In genomic region chr5:170277953-170278352, GRCh38 we compare ENCODE assay signal across 13 cellular contexts. TPM values are rescaled to one million over a fixed set of nuclear protein-coding genes. Genes with fewer than 3 reads are reported as not detected.
DNase-seq lines count a peak whose midpoint lies in the region; ATAC-seq, FAIRE-seq and TF ChIP-seq lines count a peak whose summit lies in the region.
"Had no signal": no experiment of that assay in that cellular context is flagged by ENCODE, and none has a peak within 500 bp of the region (broad histone marks: within the 10 kb centered on the region; RNA-seq: fewer than 3 reads in every experiment).

No MANE protein-coding gene starts in this region.

- H3K4me1 Mint-ChIP-seq in activated CD4-positive, alpha-beta T cell treated with anti-CD3 and anti-CD28 coated beads, Interleukin-2, amount 10 ng/mL, durations not matched to agents 7 days and 5 days = peaks cover 96% of the 10 kb centered on the region
- peaks cover 100% of the 10 kb centered on the region for H3K4me1 Mint-ChIP-seq in stimulated activated naive CD8-positive, alpha-beta T cell treated with anti-CD3 and anti-CD28 coated beads, Interleukin-15, amount 100 ng/mL, for 72 hours

- H3K9me2 ChIP-seq in OCI-LY7 (ENCODE audit: insufficient read depth, low read length) = no peaks in the 10 kb centered on the region

- no peaks in the 10 kb centered on the region for H3K79me2 ChIP-seq in OCI-LY7 (ENCODE audit: insufficient read depth, low read depth, low read length)
- no peaks in the 10 kb centered on the region for H3K79me2 ChIP-seq in GM12878 (ENCODE audit: control insufficient read depth, insufficient read depth, low read length)

- H3K9ac ChIP-seq in GM12878 (ENCODE audit: control insufficient read depth, insufficient read depth, low read length) = no peak overlapping the region

- no peak for TF ChIP-seq EP300 in GM12878 (IDR thresholded peaks at IDR 0.05; ENCODE audit: borderline replicate concordance in 1 of 2, control insufficient read depth in 1 of 2, low read depth in 2 of 2, low read length in 2 of 2)

- H3K9me3 ChIP-seq in OCI-LY7 (ENCODE audit: low read length) (no peaks in the 10 kb centered on the region), GM12878 (replicated peaks; ENCODE audit: control insufficient read depth, insufficient read depth, low read length) (no peaks in the 10 kb centered on the region)

- peak overlapping the region; percentile 15 for H3K27ac ChIP-seq in OCI-LY7 (ENCODE audit: low read depth, low read length, poor library complexity, severe bottlenecking)
- peak overlapping the region; percentile 62 for H3K27ac ChIP-seq in GM12878 (ENCODE audit: control insufficient read depth, insufficient read depth)

- H3K4me3 ChIP-seq in OCI-LY7 (ENCODE audit: low read depth, low read length, poor library complexity, severe bottlenecking) (no peak overlapping the region), GM12878 (0 out of 2 replicates have a peak overlapping the region, but pooled peaks have one; percentile 19)

- no peaks in the 10 kb centered on the region for H3K9me3 Mint-ChIP-seq in activated CD4-positive, alpha-beta T cell treated with anti-CD3 and anti-CD28 coated beads, Interleukin-2, amount 10 ng/mL, durations not matched to agents 7 days and 5 days
- H3K9me3 Mint-ChIP-seq in stimulated activated naive CD8-positive, alpha-beta T cell treated with anti-CD3 and anti-CD28 coated beads, Interleukin-15, amount 100 ng/mL, for 72 hours = no peaks in the 10 kb centered on the region

- BruUV-seq in OCI-LY7 (replicated peaks; lab: Mats Ljungman, UMichigan) (no TSS peak), GM12878 (replicated peaks; lab: Mats Ljungman, UMichigan) (no TSS peak)

- no peak for TF ChIP-seq POLR2A in GM12878 (IDR thresholded peaks at IDR 0.05; ENCODE audit: low read depth, low read length)

- no peaks in the 10 kb centered on the region for H3K27me3 ChIP-seq in GM12878 (replicated peaks in 1 of 2; ENCODE audit: control insufficient read depth in 2 of 2, insufficient read depth in 2 of 2, low read length in 1 of 2)

- H3K36me3 ChIP-seq in OCI-LY7 (ENCODE audit: insufficient read depth, low read length) (no peaks in the 10 kb centered on the region), GM12878 (ENCODE audit: control insufficient read depth in 2 of 2, insufficient read depth in 2 of 2, low read length in 1 of 2) (peaks cover 12 to 14% of the 10 kb centered on the region in 2 experiments; a peak in 3 of 4 replicates)

- intact Hi-C loops in OCI-LY7 (cut with micrococcal nuclease; ENCODE audit: unreplicated experiment) (loop anchor here (2.0 kb wide), 2 partner anchors 15 to 53 kb away; no protein-coding TSS in a partner anchor), GM12878 (cut with micrococcal nuclease; ENCODE audit: unreplicated experiment) (loop anchor here (1.0 kb wide), 1 partner anchor 53 kb away; no protein-coding TSS in a partner anchor)

- H3K27me3 Mint-ChIP-seq in activated CD4-positive, alpha-beta T cell treated with anti-CD3 and anti-CD28 coated beads, Interleukin-2, amount 10 ng/mL, durations not matched to agents 7 days and 5 days = no peaks in the 10 kb centered on the region
- no peaks in the 10 kb centered on the region for H3K27me3 Mint-ChIP-seq in stimulated activated naive CD8-positive, alpha-beta T cell treated with anti-CD3 and anti-CD28 coated beads, Interleukin-15, amount 100 ng/mL, for 72 hours

- peak overlapping the region; percentile 77 for H3K4me3 Mint-ChIP-seq in activated CD4-positive, alpha-beta T cell treated with anti-CD3 and anti-CD28 coated beads, Interleukin-2, amount 10 ng/mL, durations not matched to agents 7 days and 5 days
- peak overlapping the region; percentile 68 to 79 for H3K4me3 Mint-ChIP-seq in stimulated activated naive CD8-positive, alpha-beta T cell treated with anti-CD3 and anti-CD28 coated beads, Interleukin-15, amount 100 ng/mL, for 72 hours

- SMC1A ChIA-PET in GM12878 (lab: Charles Lee; ENCODE audit: uncharacterized antibody, unreplicated experiment) = interaction anchor here (1.5 to 16.6 kb wide), 8 partner anchors 9 to 62 kb away, joined by 3 to 451 read pairs (median 16); partner anchors contain the start of gene LCP2

- ATAC-seq in GM12878 (peak; percentile 17), GM19328 (IDR thresholded peaks at IDR 0.05; ENCODE audit: unreplicated experiment) (no peak)
- ATAC-seq in stimulated activated naive CD8-positive, alpha-beta T cell treated with anti-CD3 and anti-CD28 coated beads, Interleukin-15, amount 100 ng/mL, for 72 hours = no peak

- H2AFZ ChIP-seq in OCI-LY7 (ENCODE audit: low read length) (peak overlapping the region; percentile 51; the same call in 1 of the 2 replicates), GM12878 (ENCODE audit: control insufficient read depth, low read depth, low read length) (no peak overlapping the region)

- CTCF ChIA-PET in activated CD4-positive, alpha-beta T cell treated with anti-CD3 and anti-CD28 coated beads, Interleukin-2, amount 10 ng/mL, durations not matched to agents 7 days and 5 days (lab: Charles Lee) = interaction anchor here (1.8 to 6.8 kb wide), 7 partner anchors 11 to 61 kb away, joined by 5 to 40 read pairs (median 9); partner anchors contain the start of gene LCP2
- CTCF ChIA-PET in OCI-LY7 (lab: Charles Lee; ENCODE audit: unreplicated experiment) (no interaction called here), GM12878 (lab: Yijun Ruan, JAX) (interaction anchor here (0.6 to 8.1 kb wide), 15 partner anchors 10 to 142 kb away, joined by 3 to 126 read pairs (median 4); partner anchors contain the start of gene LCP2)

- TF ChIP-seq RAD21 in GM12878 (IDR thresholded peaks at IDR 0.05; ENCODE audit: insufficient read depth, low read depth, low read length) = no peak

- no peak for FAIRE-seq in GM12878 (lab: Jason Lieb, UNC)

- H3K27ac Mint-ChIP-seq in activated CD4-positive, alpha-beta T cell treated with anti-CD3 and anti-CD28 coated beads, Interleukin-2, amount 10 ng/mL, durations not matched to agents 7 days and 5 days = peak overlapping the region; percentile 94
- H3K27ac Mint-ChIP-seq in stimulated activated naive CD8-positive, alpha-beta T cell treated with anti-CD3 and anti-CD28 coated beads, Interleukin-15, amount 100 ng/mL, for 72 hours = peak overlapping the region; percentile 78 to 96

- H3K36me3 Mint-ChIP-seq in activated CD4-positive, alpha-beta T cell treated with anti-CD3 and anti-CD28 coated beads, Interleukin-2, amount 10 ng/mL, durations not matched to agents 7 days and 5 days (ENCODE audit: low read depth) = peaks cover 76% of the 10 kb centered on the region

- WGBS in GM12878 (ENCODE audit: insufficient coverage, insufficient replicate concordance, low lambda C conversion rate, missing lambda C conversion rate) = 48% methylated on average over 5 of the region's 5 CpGs

- H3K4me2 ChIP-seq in OCI-LY7 (ENCODE audit: low read length) (peak overlapping the region; percentile 37), GM12878 (ENCODE audit: control insufficient read depth, insufficient read depth) (peak overlapping the region; percentile 75)

- POLR2A ChIA-PET in activated CD4-positive, alpha-beta T cell treated with anti-CD3 and anti-CD28 coated beads, Interleukin-2, amount 10 ng/mL, durations not matched to agents 7 days and 5 days (lab: Charles Lee) = interaction anchor here (0.6 to 1.8 kb wide), 7 partner anchors 9 to 55 kb away, joined by 3 to 6 read pairs (median 3); partner anchors contain the start of gene LCP2
- POLR2A ChIA-PET in OCI-LY7 (lab: Charles Lee) (interaction anchor here (1.0 to 1.2 kb wide), 2 partner anchors 14 to 48 kb away, joined by 4 read pairs; no protein-coding TSS in a partner anchor), GM12878 (lab: Charles Lee) (interaction anchor here (0.6 to 4.5 kb wide), 7 partner anchors 10 to 61 kb away, joined by 4 to 75 read pairs (median 7); partner anchors contain the start of gene LCP2)

- in situ Hi-C loops in GM12878 (cut with MboI) = loop anchor here (5.0 kb wide), 1 partner anchor 59 kb away; no protein-coding TSS in a partner anchor

- DNase-seq in activated CD4-positive, alpha-beta T cell treated with anti-CD3 and anti-CD28 coated beads, Interleukin-2, amount 10 ng/mL, durations not matched to agents 7 days and 5 days = no peak
- no peak for DNase-seq in activated CD4-positive, alpha-beta T cell treated with anti-CD3 and anti-CD28 coated beads, Interleukin-2, amount 50 U/mL, for 1 hour
- peak; percentile 47 for DNase-seq in OCI-LY7 (ENCODE audit: low spot score)
- no peak for DNase-seq in GM12878 (ENCODE audit: low read depth, low spot score)
- DNase-seq in stimulated activated naive CD8-positive, alpha-beta T cell treated with anti-CD3 and anti-CD28 coated beads, Interleukin-15, amount 100 ng/mL, for 72 hours = no peak
- no peak for DNase-seq in DMS53 treated with DMSO at 0.1 percent for 48 hours (lab: John Stamatoyannopoulos, UW; ENCODE audit: unreplicated experiment)
- no peak for DNase-seq in islet precursor cell
- DNase-seq: NCI-H1436 treated with DMSO at 0.1 percent for 48 hours, retina had no signal

- RAD21 ChIA-PET in GM12878 (lab: Charles Lee; ENCODE audit: unreplicated experiment) = interaction anchor here (1.2 to 8.9 kb wide), 9 partner anchors 11 to 61 kb away, joined by 3 to 182 read pairs (median 32); partner anchors contain the start of gene LCP2

- no peak for TF ChIP-seq CTCF in OCI-LY7 (conservative IDR thresholded peaks at IDR 0.05; ENCODE audit: low read length)
- TF ChIP-seq CTCF in GM12878 (IDR thresholded peaks at IDR 0.05 in 2 of 3, conservative IDR thresholded peaks at IDR 0.05 in 1 of 3; ENCODE audit: control insufficient read depth in 2 of 3, extremely low read depth in 1 of 3, insufficient read depth in 1 of 3, low read depth in 3 of 3, low read length in 3 of 3) = no peak

- H4K20me1 ChIP-seq in OCI-LY7 (ENCODE audit: insufficient read depth, low read length) = no peaks in the 10 kb centered on the region
- no peaks in the 10 kb centered on the region for H4K20me1 ChIP-seq in GM12878 (ENCODE audit: control insufficient read depth, insufficient read depth)

- H3K4me1 ChIP-seq in OCI-LY7 (ENCODE audit: insufficient read depth, low read length, poor library complexity, severe bottlenecking) = peaks cover 28% of the 10 kb centered on the region
- peaks cover 37% of the 10 kb centered on the region for H3K4me1 ChIP-seq in GM12878 (ENCODE audit: control insufficient read depth, insufficient read depth, low read length)

RNA-seq across cellular contexts. Expression of gene LCP2, which starts 19.6 kb away (rescaled TPM):
- total RNA-seq in activated CD4-positive, alpha-beta T cell treated with anti-CD3 and anti-CD28 coated beads, Interleukin-2, amount 10 ng/mL, durations not matched to agents 7 days and 5 days = 100 to 1,000 TPM; 285 to 309 TPM
- not detected in 2 replicates for total RNA-seq in OCI-LY7 (2014; rRNA removed; shearing (Covaris generic))
- 2.6 and 3.1 TPM in 2 replicates for total RNA-seq in OCI-LY7 (2022)
- total RNA-seq in GM12878 (2013; cell fraction: nucleolus; rRNA removed) = 339 and 344 TPM in 2 replicates
- total RNA-seq in GM12878 (2014; rRNA removed) = 17.8 and 19.2 TPM in 2 replicates
- 23.5 and 23.9 TPM in 2 replicates for total RNA-seq in GM12878 (2014; rRNA removed; fragmentation: Illumina TruSeq; extraction: Trizol)
- 38.5 and 40.0 TPM in 2 replicates for total RNA-seq in GM12878 (2021)
- polyA plus RNA-seq in GM12878 (2011; ENCODE audit: low read depth) = 13.4 TPM
- 45.5 and 46.7 TPM in 2 replicates for polyA plus RNA-seq in GM12878 (2011; rRNA removed)
- polyA plus RNA-seq in GM12878 (2011; cell fraction: cytosol; rRNA removed) = 30.5 and 30.9 TPM in 2 replicates
- 121 and 152 TPM in 2 replicates for polyA plus RNA-seq in GM12878 (2011; cell fraction: nucleus; rRNA removed)
- 20.3 and 26.2 TPM in 2 replicates for polyA plus RNA-seq in GM12878 (2012)
- polyA plus RNA-seq in GM12878 (2014; fragmentation: Illumina TruSeq; extraction: Trizol) = 48.7 and 50.5 TPM in 2 replicates
- polyA plus RNA-seq in GM12878 (2014; fragmentation: Nextera tagmentation; extraction: Ambion mirVana) = 1 to 10 TPM; 8.0 to 8.5 TPM
- polyA plus RNA-seq in GM12878 (2014; rRNA removed) = 24.4 and 25.7 TPM in 2 replicates
- 10 to 100 TPM; 12.7 to 15.3 TPM for polyA plus RNA-seq in GM12878 (2016; fragmentation: Nextera tagmentation; extraction: Ambion mirVana)
- 69.6 and 94.1 TPM in 2 replicates for polyA minus RNA-seq in GM12878 (2011; rRNA and poly(A)+ RNA removed)
- 8.2 and 16.8 TPM in 2 replicates for polyA minus RNA-seq in GM12878 (2011; cell fraction: cytosol; rRNA and poly(A)+ RNA removed)
- polyA minus RNA-seq in GM12878 (2011; cell fraction: nucleus; rRNA and poly(A)+ RNA removed) = 149 and 176 TPM in 2 replicates
- total RNA-seq: fibroblast of lung had no signal
- polyA plus RNA-seq: fibroblast of lung had no signal

RNA-seq across cellular contexts. Expression of gene C5orf58, which starts 45.2 kb away (rescaled TPM):
- not detected for total RNA-seq in activated CD4-positive, alpha-beta T cell treated with anti-CD3 and anti-CD28 coated beads, Interleukin-2, amount 10 ng/mL, durations not matched to agents 7 days and 5 days
- total RNA-seq in OCI-LY7 (2014; rRNA removed; shearing (Covaris generic)) = not detected in 2 replicates
- not detected in 2 replicates for total RNA-seq in OCI-LY7 (2022)
- not detected in 2 replicates for total RNA-seq in GM12878 (2013; cell fraction: nucleolus; rRNA removed)
- not detected in 2 replicates for total RNA-seq in GM12878 (2014; rRNA removed)
- not detected in 2 replicates for total RNA-seq in GM12878 (2014; rRNA removed; fragmentation: Illumina TruSeq; extraction: Trizol)
- not detected in 2 replicates for total RNA-seq in GM12878 (2021)
- polyA plus RNA-seq in GM12878 (2011; ENCODE audit: low read depth) = not detected
- polyA plus RNA-seq in GM12878 (2011; rRNA removed) = not detected in 2 replicates
- not detected in 2 replicates for polyA plus RNA-seq in GM12878 (2011; cell fraction: cytosol; rRNA removed)
- not detected in 2 replicates for polyA plus RNA-seq in GM12878 (2011; cell fraction: nucleus; rRNA removed)
- polyA plus RNA-seq in GM12878 (2012) = 0.11 TPM in 1 of 2 replicates, not detected in the other
- polyA plus RNA-seq in GM12878 (2014; fragmentation: Illumina TruSeq; extraction: Trizol) = not detected in 2 replicates
- polyA plus RNA-seq in GM12878 (2014; fragmentation: Nextera tagmentation; extraction: Ambion mirVana) = under 1 TPM; 0.26 to 0.27 TPM
- not detected in 2 replicates for polyA plus RNA-seq in GM12878 (2014; rRNA removed)
- under 1 TPM in 1 of 2 experiments, not detected in 1; 0.13 TPM for polyA plus RNA-seq in GM12878 (2016; fragmentation: Nextera tagmentation; extraction: Ambion mirVana)
- polyA minus RNA-seq in GM12878 (2011; rRNA and poly(A)+ RNA removed) = not detected in 2 replicates
- polyA minus RNA-seq in GM12878 (2011; cell fraction: cytosol; rRNA and poly(A)+ RNA removed) = not detected in 2 replicates
- polyA minus RNA-seq in GM12878 (2011; cell fraction: nucleus; rRNA and poly(A)+ RNA removed) = not detected in 2 replicates
- total RNA-seq: fibroblast of lung; T-helper 2 cell treated with Interferon-gamma antibody and Interleukin-4, amounts not matched to agents 100 ng/mL and 5 ng/mL, for 36 hours; urinary bladder had no signal
- polyA plus RNA-seq: fibroblast of lung had no signal
